ENCODE assay signal across 20 cellular contexts in the genomic region with DNA sequence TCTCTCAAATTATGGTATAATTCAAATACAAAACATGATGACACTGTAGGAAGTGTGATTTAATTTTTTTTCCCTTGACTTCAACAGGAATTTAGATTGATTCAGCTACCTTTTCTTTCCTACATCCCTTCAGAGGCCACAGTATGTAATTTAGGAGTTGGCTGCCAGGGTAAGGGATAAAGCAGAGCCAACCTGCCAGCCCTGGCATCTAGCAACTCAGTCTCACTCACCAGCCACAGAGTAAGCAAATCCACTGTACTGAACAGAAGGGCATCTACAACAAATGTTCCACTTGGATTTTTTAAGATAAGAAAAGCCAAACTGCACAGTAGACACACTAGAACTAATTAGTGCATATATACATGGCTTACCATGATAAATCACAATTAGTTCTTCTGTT. TPM values are rescaled to one million over a fixed set of nuclear protein-coding genes. Genes with fewer than 3 reads are reported as not detected.
A peak's percentile ranks its signal among the peaks of the same experiment; 100 is the strongest.
DNase-seq lines count a peak whose midpoint lies in the region; ATAC-seq, FAIRE-seq and TF ChIP-seq lines count a peak whose summit lies in the region.
"Had no signal": no experiment of that assay in that cellular context is flagged by ENCODE, and none has a peak within 500 bp of the region (broad histone marks: within the 10 kb centered on the region; RNA-seq: fewer than 3 reads in every experiment).

No MANE protein-coding gene starts in this region.

- POLR2A ChIA-PET in CD4-positive, alpha-beta T cell (lab: Charles Lee), result no interaction called here

- no peak overlapping the region for H3K4me2 ChIP-seq in Karpas-422 (ENCODE audit: low read depth, low read length, poor library complexity, severe bottlenecking)

- no peaks in the 10 kb centered on the region for H3K9me3 ChIP-seq in CD4-positive, alpha-beta T cell (ENCODE audit: control insufficient read depth, low read length)
- H3K9me3 ChIP-seq in Karpas-422 (ENCODE audit: low read length), result no peaks in the 10 kb centered on the region
- H3K9me3 ChIP-seq in esophagus squamous epithelium, result no peaks in the 10 kb centered on the region
- no peaks in the 10 kb centered on the region for H3K9me3 ChIP-seq in mucosa of descending colon
- H3K9me3 ChIP-seq: MG63 had no signal

- H3K27ac ChIP-seq in CD4-positive, alpha-beta T cell (ENCODE audit: low read depth, low read length), result no peak overlapping the region
- H3K27ac ChIP-seq in Karpas-422 (ENCODE audit: low read length) (peak overlapping the region; percentile 33), esophagus squamous epithelium (peak overlapping the region in 3 of 4 donors; percentile 17 to 89 (median 49))
- H3K27ac ChIP-seq: HL-60 had no signal

- CTCF ChIA-PET in CD4-positive, alpha-beta T cell (lab: Charles Lee), result no interaction called here

- peaks cover 4% of the 10 kb centered on the region for H3K36me3 Mint-ChIP-seq in CD4-positive, alpha-beta T cell (ENCODE audit: low read depth)
- peaks cover 23% of the 10 kb centered on the region for H3K36me3 Mint-ChIP-seq in stimulated activated memory B cell treated with anti-CD40 and anti-IgM and Interleukin-4, amounts not matched to agents 10 μg/mL and 1 μg/mL and 100 μg/mL, for 72 hours
- H3K36me3 Mint-ChIP-seq in chondrocyte (ENCODE audit: low read depth), result no peaks in the 10 kb centered on the region

- DNase-seq in CD4-positive, alpha-beta T cell, result no peak
- DNase-seq in Karpas-422, result no peak
- no peak for DNase-seq in esophagus squamous epithelium (lab: John Stamatoyannopoulos, UW)
- no peak for DNase-seq in mucosa of descending colon
- DNase-seq in RCC 7860 (ENCODE audit: low spot score), result no peak
- no peak for DNase-seq in chondrocyte (ENCODE audit: low spot score)
- DNase-seq: COR-L47, GDM1, H7, HFFc6, MG63, NCI-H1048, NCI-H146, NCI-H510A treated with DMSO at 0.1 percent for 48 hours, NCI-H82, PC-3, SIG-M5 had no signal

- intact Hi-C loops in CD4-positive, alpha-beta T cell (cut with DNase I, micrococcal nuclease), result no loop called here
- intact Hi-C loops in esophagus squamous epithelium (cut with DNase I) (no loop called here), mucosa of descending colon (cut with DNase I, micrococcal nuclease) (no loop called here)

- H3K4me3 Mint-ChIP-seq in CD4-positive, alpha-beta T cell, result no peak overlapping the region
- no peak overlapping the region for H3K4me3 Mint-ChIP-seq in stimulated activated memory B cell treated with anti-CD40 and anti-IgM and Interleukin-4, amounts not matched to agents 10 μg/mL and 1 μg/mL and 100 μg/mL, for 72 hours
- H3K4me3 Mint-ChIP-seq in chondrocyte (ENCODE audit: unreplicated experiment), result no peak overlapping the region
- H3K4me3 Mint-ChIP-seq: HFFc6 had no signal

- H4K20me1 ChIP-seq in Karpas-422 (ENCODE audit: insufficient read depth, low read depth, low read length), result no peaks in the 10 kb centered on the region

- H2AFZ ChIP-seq in Karpas-422 (ENCODE audit: low read length), result no peak overlapping the region

- H3K4me1 Mint-ChIP-seq in CD4-positive, alpha-beta T cell (ENCODE audit: low read depth), result peaks cover 53% of the 10 kb centered on the region
- peaks cover 27% of the 10 kb centered on the region for H3K4me1 Mint-ChIP-seq in stimulated activated memory B cell treated with anti-CD40 and anti-IgM and Interleukin-4, amounts not matched to agents 10 μg/mL and 1 μg/mL and 100 μg/mL, for 72 hours
- H3K4me1 Mint-ChIP-seq in chondrocyte (ENCODE audit: low read depth), result peaks cover 18% of the 10 kb centered on the region

- no peak overlapping the region for H3K4me3 ChIP-seq in Karpas-422 (ENCODE audit: low read length)
- H3K4me3 ChIP-seq in esophagus squamous epithelium, result no peak overlapping the region
- no peak overlapping the region for H3K4me3 ChIP-seq in mucosa of descending colon
- H3K4me3 ChIP-seq: MG63 had no signal

- H3K27me3 ChIP-seq in CD4-positive, alpha-beta T cell (ENCODE audit: control insufficient read depth, insufficient read depth, low read length), result no peaks in the 10 kb centered on the region
- no peaks in the 10 kb centered on the region for H3K27me3 ChIP-seq in Karpas-422 (ENCODE audit: low read length)
- H3K27me3 ChIP-seq in esophagus squamous epithelium, result no peaks in the 10 kb centered on the region
- H3K27me3 ChIP-seq: MG63 had no signal

- H3K9me3 Mint-ChIP-seq in CD4-positive, alpha-beta T cell, result no peaks in the 10 kb centered on the region
- H3K9me3 Mint-ChIP-seq in stimulated activated memory B cell treated with anti-CD40 and anti-IgM and Interleukin-4, amounts not matched to agents 10 μg/mL and 1 μg/mL and 100 μg/mL, for 72 hours, result no peaks in the 10 kb centered on the region
- no peaks in the 10 kb centered on the region for H3K9me3 Mint-ChIP-seq in chondrocyte (ENCODE audit: low read depth)
- H3K9me3 Mint-ChIP-seq: HFFc6 had no signal

- peak overlapping the region; percentile 88 for H3K27ac Mint-ChIP-seq in CD4-positive, alpha-beta T cell
- peak overlapping the region; percentile 42 for H3K27ac Mint-ChIP-seq in stimulated activated memory B cell treated with anti-CD40 and anti-IgM and Interleukin-4, amounts not matched to agents 10 μg/mL and 1 μg/mL and 100 μg/mL, for 72 hours
- no peak overlapping the region for H3K27ac Mint-ChIP-seq in chondrocyte (ENCODE audit: unreplicated experiment)
- H3K27ac Mint-ChIP-seq: HFFc6 had no signal

- H3K4me1 ChIP-seq in Karpas-422 (ENCODE audit: low read length) (peaks cover 52% of the 10 kb centered on the region), esophagus squamous epithelium (peaks cover 9 to 81% (median 11%) of the 10 kb centered on the region in 3 donors), mucosa of descending colon (ENCODE audit: low read depth) (no peaks in the 10 kb centered on the region)

- H3K79me2 ChIP-seq in Karpas-422 (ENCODE audit: low read length), result no peaks in the 10 kb centered on the region

- H3K36me3 ChIP-seq in Karpas-422 (ENCODE audit: insufficient read depth, low read length) (peaks cover 10% of the 10 kb centered on the region), esophagus squamous epithelium (no peaks in the 10 kb centered on the region), mucosa of descending colon (ENCODE audit: low read depth) (no peaks in the 10 kb centered on the region)
- H3K36me3 ChIP-seq: MG63 had no signal

- no peak for ATAC-seq in CD4-positive, alpha-beta T cell (ENCODE audit: poor library complexity)
- ATAC-seq in stimulated activated memory B cell treated with anti-CD40 and anti-IgM and Interleukin-4, amounts not matched to agents 10 μg/mL and 1 μg/mL and 100 μg/mL, for 72 hours, result no peak
- no peak for ATAC-seq in mucosa of descending colon
- ATAC-seq: PC-3, SK-N-SH treated with all-trans-retinoic acid at 6 μM for 48 hours had no signal

- no peaks in the 10 kb centered on the region for H3K9me2 ChIP-seq in Karpas-422 (replicated peaks; ENCODE audit: insufficient read depth, low read length)

- no peak overlapping the region; the same call in 1 of the 2 replicates for H3K9ac ChIP-seq in Karpas-422 (ENCODE audit: low read length)

- no peaks in the 10 kb centered on the region for H3K27me3 Mint-ChIP-seq in CD4-positive, alpha-beta T cell
- no peaks in the 10 kb centered on the region for H3K27me3 Mint-ChIP-seq in stimulated activated memory B cell treated with anti-CD40 and anti-IgM and Interleukin-4, amounts not matched to agents 10 μg/mL and 1 μg/mL and 100 μg/mL, for 72 hours
- H3K27me3 Mint-ChIP-seq in chondrocyte (ENCODE audit: low read depth), result no peaks in the 10 kb centered on the region

- no peak for FAIRE-seq in RCC 7860 (lab: Jason Lieb, UNC)

- TF ChIP-seq CTCF in CD4-positive, alpha-beta T cell (IDR thresholded peaks at IDR 0.05), result no peak
- no peak for TF ChIP-seq CTCF in esophagus squamous epithelium (IDR thresholded peaks at IDR 0.05)
- no peak for TF ChIP-seq CTCF in mucosa of descending colon (IDR thresholded peaks at IDR 0.05)
- no peak for TF ChIP-seq CTCF in chondrocyte (IDR thresholded peaks at IDR 0.05)

- no peak for TF ChIP-seq POLR2A in esophagus squamous epithelium (IDR thresholded peaks at IDR 0.05)

RNA-seq across cellular contexts. Expression of a gene that starts 54.3 kb away (rescaled TPM):
- 10 to 100 TPM in 1 of 2 experiments, 1 to 10 TPM in 1; 8.6 to 12.2 TPM for total RNA-seq in CD4-positive, alpha-beta T cell
- total RNA-seq in Karpas-422 (2014; rRNA removed; shearing (Covaris generic); ENCODE audit: low replicate concordance), result 17.4 and 32.6 TPM in 2 replicates
- total RNA-seq in esophagus squamous epithelium, result 10 to 100 TPM; 19.6 to 39.3 (median 28.5) TPM
- total RNA-seq in mucosa of descending colon, result 10 to 100 TPM; 24.9 to 34.9 (median 28.9) TPM
- 22.6 to 25.0 TPM (median 23.0 TPM) in 3 replicates for total RNA-seq in chondrocyte

RNA-seq across cellular contexts. Expression of a gene that starts 54.9 kb away (rescaled TPM):
- total RNA-seq in CD4-positive, alpha-beta T cell, result 1 to 10 TPM; 2.0 to 2.6 TPM
- total RNA-seq in Karpas-422 (2014; rRNA removed; shearing (Covaris generic); ENCODE audit: low replicate concordance), result 11.8 and 18.8 TPM in 2 replicates
- total RNA-seq in esophagus squamous epithelium (1 to 10 TPM; 3.7 to 9.1 (median 5.4) TPM), mucosa of descending colon (10 to 100 TPM in 2 of 3 donors, 1 to 10 TPM in 1; 7.3 to 14.6 (median 12.8) TPM), chondrocyte (5.1 to 7.9 TPM (median 5.7 TPM) in 3 replicates)
